8 cellular contexts compared by ENCODE assay signal in the genomic region with DNA sequence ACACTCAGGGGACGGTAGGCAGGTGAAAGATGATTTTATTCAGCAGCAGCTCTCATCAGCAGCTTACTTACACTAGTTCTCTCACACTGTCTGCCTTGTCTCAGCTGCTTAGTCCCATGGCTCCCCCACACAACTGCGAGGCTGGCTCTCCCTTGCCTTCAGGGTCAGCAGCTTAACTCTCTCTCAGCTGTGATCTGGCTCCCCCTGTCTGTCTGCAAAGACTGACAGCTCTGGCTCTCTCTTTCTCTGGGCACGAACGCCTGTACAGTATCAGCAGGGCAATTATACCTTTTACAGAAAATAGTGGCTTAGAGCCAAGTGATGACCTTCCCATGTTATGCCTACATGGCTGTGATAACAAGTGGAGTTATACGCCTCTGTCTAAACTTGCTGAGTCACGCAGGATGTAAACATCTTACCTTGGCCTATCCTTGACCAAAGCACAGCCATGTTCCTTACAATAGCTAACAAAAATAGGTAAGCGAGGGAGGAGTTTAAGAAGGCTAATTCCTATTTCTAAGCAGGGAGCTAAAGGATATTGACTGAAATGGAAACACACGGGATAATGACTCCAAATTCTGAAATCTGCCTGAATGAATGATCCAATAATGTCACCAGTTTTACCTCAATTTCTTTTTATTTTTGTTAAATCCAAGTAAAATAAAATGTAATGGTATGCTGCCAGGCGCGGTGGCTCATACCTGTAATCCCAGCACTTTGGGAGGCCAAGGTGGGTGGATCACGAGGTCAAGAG. TPM values are rescaled to one million over a fixed set of nuclear protein-coding genes. Genes with fewer than 3 reads are reported as not detected.
DNase-seq lines count a peak whose midpoint lies in the region; ATAC-seq lines count a peak whose summit lies in the region.

No MANE protein-coding gene starts in this region.

- DNase-seq in activated CD4-positive, alpha-beta T cell treated with anti-CD3 and anti-CD28 coated beads for 36 hours = peak; percentile 47
- DNase-seq in activated CD4-positive, alpha-beta T cell treated with anti-CD3 and anti-CD28 coated beads, Interleukin-2, amount 50 U/mL, for 1 hour = no peak
- DNase-seq in NCI-H2227 (lab: John Stamatoyannopoulos, UW; ENCODE audit: unreplicated experiment) (peak; percentile 44), immature natural killer cell (no peak), NCI-H2029 (lab: John Stamatoyannopoulos, UW) (no peak), sciatic nerve (ENCODE audit: low spot score) (no peak)
- DNase-seq in activated T-cell treated with anti-CD3 and anti-CD28 coated beads, Interleukin-2, amount 50 U/mL, for 72 hours = peak; percentile 35 to 43

- intact Hi-C loops in activated CD4-positive, alpha-beta T cell treated with anti-CD3 and anti-CD28 coated beads for 36 hours (cut with DNase I, micrococcal nuclease) = loop anchor here (2.0 to 5.0 kb wide), 4 partner anchors 88 to 1645 kb away; a partner anchor contains a TSS
- intact Hi-C loops in sciatic nerve (cut with DNase I) = no loop called here

- ATAC-seq in activated CD4-positive, alpha-beta T cell treated with anti-CD3 and anti-CD28 coated beads for 36 hours = no peak
- ATAC-seq in activated T-cell treated with anti-CD3 and anti-CD28 coated beads, Interleukin-2, amount 50 U/mL, for 72 hours (replicated peaks in 1 of 2) = peak in 1 of 2 donors; percentile 13
- ATAC-seq in HG02970 (IDR thresholded peaks at IDR 0.05; ENCODE audit: low FRiP score, unreplicated experiment) (no peak), sciatic nerve (no peak)

- H3K27me3 Mint-ChIP-seq in activated CD4-positive, alpha-beta T cell treated with anti-CD3 and anti-CD28 coated beads for 36 hours = no peaks in the 10 kb centered on the region
- no peaks in the 10 kb centered on the region for H3K27me3 Mint-ChIP-seq in activated T-cell treated with anti-CD3 and anti-CD28 coated beads, Interleukin-2, amount 50 U/mL, for 72 hours (ENCODE audit: low read depth)
- peaks cover 0 to 8% (median 0%) of the 10 kb centered on the region in 3 donors for H3K27me3 Mint-ChIP-seq in immature natural killer cell (ENCODE audit: low read depth in 3 of 3)

- peak overlapping the region; percentile 28 for H3K4me3 Mint-ChIP-seq in activated CD4-positive, alpha-beta T cell treated with anti-CD3 and anti-CD28 coated beads for 36 hours
- peak overlapping the region; percentile 23 to 57 for H3K4me3 Mint-ChIP-seq in activated T-cell treated with anti-CD3 and anti-CD28 coated beads, Interleukin-2, amount 50 U/mL, for 72 hours
- peak overlapping the region; percentile 36 to 58 (median 46) for H3K4me3 Mint-ChIP-seq in immature natural killer cell

- POLR2A ChIA-PET in activated CD4-positive, alpha-beta T cell treated with anti-CD3 and anti-CD28 coated beads for 36 hours (lab: Charles Lee) = interaction anchor here (0.5 to 0.9 kb wide), 3 partner anchors 23 to 47 kb away, joined by 3 to 4 read pairs (median 3); a partner anchor contains a TSS

- no peaks in the 10 kb centered on the region for H3K9me3 Mint-ChIP-seq in activated CD4-positive, alpha-beta T cell treated with anti-CD3 and anti-CD28 coated beads for 36 hours (ENCODE audit: low read depth)
- H3K9me3 Mint-ChIP-seq in activated T-cell treated with anti-CD3 and anti-CD28 coated beads, Interleukin-2, amount 50 U/mL, for 72 hours = no peaks in the 10 kb centered on the region
- H3K9me3 Mint-ChIP-seq in immature natural killer cell = no peaks in the 10 kb centered on the region

- peaks cover 23% of the 10 kb centered on the region for H3K36me3 Mint-ChIP-seq in activated CD4-positive, alpha-beta T cell treated with anti-CD3 and anti-CD28 coated beads for 36 hours (ENCODE audit: low read depth)
- peaks cover 2 to 11% of the 10 kb centered on the region in 2 donors for H3K36me3 Mint-ChIP-seq in activated T-cell treated with anti-CD3 and anti-CD28 coated beads, Interleukin-2, amount 50 U/mL, for 72 hours (ENCODE audit: insufficient read depth in 2 of 2)
- H3K36me3 Mint-ChIP-seq in immature natural killer cell = peaks cover 0 to 5% (median 0%) of the 10 kb centered on the region in 3 donors

- peak overlapping the region; percentile 73 for H3K27ac Mint-ChIP-seq in activated CD4-positive, alpha-beta T cell treated with anti-CD3 and anti-CD28 coated beads for 36 hours
- H3K27ac Mint-ChIP-seq in activated T-cell treated with anti-CD3 and anti-CD28 coated beads, Interleukin-2, amount 50 U/mL, for 72 hours = peak overlapping the region; percentile 21
- peak overlapping the region in 3 of 6 donors; percentile 33 to 73 (median 53) for H3K27ac Mint-ChIP-seq in immature natural killer cell

- H3K4me1 Mint-ChIP-seq in activated CD4-positive, alpha-beta T cell treated with anti-CD3 and anti-CD28 coated beads for 36 hours = peaks cover 30% of the 10 kb centered on the region
- H3K4me1 Mint-ChIP-seq in activated T-cell treated with anti-CD3 and anti-CD28 coated beads, Interleukin-2, amount 50 U/mL, for 72 hours (ENCODE audit: low read depth) = peaks cover 32% of the 10 kb centered on the region
- peaks cover 20 to 22% of the 10 kb centered on the region in 2 donors for H3K4me1 Mint-ChIP-seq in immature natural killer cell

- CTCF ChIA-PET in activated CD4-positive, alpha-beta T cell treated with anti-CD3 and anti-CD28 coated beads for 36 hours (lab: Charles Lee) = interaction anchor here (0.5 to 1.6 kb wide), 12 partner anchors 11 to 372 kb away, joined by 3 to 9 read pairs (median 3); a partner anchor contains a TSS

RNA-seq across cellular contexts. Expression of a gene that starts 1.1 kb away (rescaled TPM):
- total RNA-seq in activated CD4-positive, alpha-beta T cell treated with anti-CD3 and anti-CD28 coated beads for 36 hours = 100 to 1,000 TPM in 1 of 2 experiments, 10 to 100 TPM in 1; 81.5 to 158 TPM
- 10 to 100 TPM; 73.5 to 80.3 TPM for total RNA-seq in activated T-cell treated with anti-CD3 and anti-CD28 coated beads, Interleukin-2, amount 50 U/mL, for 72 hours
- 100 to 1,000 TPM; 182 to 257 (median 231) TPM for polyA plus RNA-seq in immature natural killer cell
- total RNA-seq in sciatic nerve = 40.2 TPM

RNA-seq across cellular contexts. Expression of a gene that starts 39.7 kb away (rescaled TPM):
- 10 to 100 TPM; 56.8 to 57.2 TPM for total RNA-seq in activated CD4-positive, alpha-beta T cell treated with anti-CD3 and anti-CD28 coated beads for 36 hours
- 10 to 100 TPM; 58.8 to 63.4 TPM for total RNA-seq in activated T-cell treated with anti-CD3 and anti-CD28 coated beads, Interleukin-2, amount 50 U/mL, for 72 hours
- 10 to 100 TPM; 13.1 to 18.8 (median 14.2) TPM for polyA plus RNA-seq in immature natural killer cell
- 38.2 TPM for total RNA-seq in sciatic nerve

RNA-seq across cellular contexts. Expression of a gene that starts 40.0 kb away (rescaled TPM):
- 10 to 100 TPM; 26.6 to 31.9 TPM for total RNA-seq in activated CD4-positive, alpha-beta T cell treated with anti-CD3 and anti-CD28 coated beads for 36 hours
- 10 to 100 TPM; 12.5 to 13.4 TPM for total RNA-seq in activated T-cell treated with anti-CD3 and anti-CD28 coated beads, Interleukin-2, amount 50 U/mL, for 72 hours
- 10 to 100 TPM in 1 of 3 donors, 1 to 10 TPM in 2; 6.3 to 14.1 (median 9.5) TPM for polyA plus RNA-seq in immature natural killer cell
- total RNA-seq in sciatic nerve = 16.0 TPM

RNA-seq across cellular contexts. Expression of a gene that starts 43.9 kb away (rescaled TPM):
- total RNA-seq in activated CD4-positive, alpha-beta T cell treated with anti-CD3 and anti-CD28 coated beads for 36 hours = 10 to 100 TPM; 23.1 to 23.5 TPM
- total RNA-seq in activated T-cell treated with anti-CD3 and anti-CD28 coated beads, Interleukin-2, amount 50 U/mL, for 72 hours = 10 to 100 TPM; 22.2 to 31.7 TPM
- 10 to 100 TPM in 1 of 3 donors, 1 to 10 TPM in 2; 3.3 to 12.6 (median 8.2) TPM for polyA plus RNA-seq in immature natural killer cell
- 15.6 TPM for total RNA-seq in sciatic nerve

RNA-seq across cellular contexts. Expression of a gene that starts 44.1 kb away (rescaled TPM):
- total RNA-seq in activated CD4-positive, alpha-beta T cell treated with anti-CD3 and anti-CD28 coated beads for 36 hours = 10 to 100 TPM; 47.1 to 55.8 TPM
- total RNA-seq in activated T-cell treated with anti-CD3 and anti-CD28 coated beads, Interleukin-2, amount 50 U/mL, for 72 hours = 10 to 100 TPM; 62.6 to 78.2 TPM
- polyA plus RNA-seq in immature natural killer cell = 10 to 100 TPM; 51.9 to 77.8 (median 53.9) TPM
- 45.5 TPM for total RNA-seq in sciatic nerve

Comparison
In these comparisons a context has a peak if more than half of its experiments do, and no peak if none do; other contexts are left out.
1. DNase-seq: peak in activated CD4-positive, alpha-beta T cell treated with anti-CD3 and anti-CD28 coated beads for 36 hours (single experiment), NCI-H2227 (single experiment) and activated T-cell treated with anti-CD3 and anti-CD28 coated beads, Interleukin-2, amount 50 U/mL, for 72 hours (2 of 2); none in activated CD4-positive, alpha-beta T cell treated with anti-CD3 and anti-CD28 coated beads, Interleukin-2, amount 50 U/mL, for 1 hour (single experiment), immature natural killer cell (0 of 3), NCI-H2029 (single experiment) and sciatic nerve (single experiment).
2. Peak in every context shown above with its lines, with median percentiles within 50 percentile points of each other: H3K4me3 Mint-ChIP-seq.